Comparison of ENCODE assay signal across 8 cellular contexts in genomic region chr3:11803977-11804903, GRCh38. TPM values are rescaled to one million over a fixed set of nuclear protein-coding genes. Genes with fewer than 3 reads are reported as not detected.
DNase-seq lines count a peak whose midpoint lies in the region; ATAC-seq and TF ChIP-seq lines count a peak whose summit lies in the region.

No MANE protein-coding gene starts in this region.

- H3K9me3 ChIP-seq in CD8-positive, alpha-beta T cell (ENCODE audit: low read length) = no peaks in the 10 kb centered on the region
- no peaks in the 10 kb centered on the region for H3K9me3 ChIP-seq in SU-DHL-6 (ENCODE audit: insufficient read depth, low read length)

- no peaks in the 10 kb centered on the region for H3K79me2 ChIP-seq in SU-DHL-6 (ENCODE audit: insufficient read depth, low read length)

- peak; percentile 67 for TF ChIP-seq CTCF in CD8-positive, alpha-beta T cell (IDR thresholded peaks at IDR 0.05)
- peak; percentile 82 for TF ChIP-seq CTCF in LNCAP (IDR thresholded peaks at IDR 0.05)
- TF ChIP-seq CTCF in SU-DHL-6 (IDR thresholded peaks at IDR 0.05; ENCODE audit: insufficient read depth, low read length, poor library complexity, severe bottlenecking) = peak; percentile 56
- peak; percentile 82 for TF ChIP-seq CTCF in cardiac fibroblast (IDR thresholded peaks at IDR 0.05; ENCODE audit: low read depth, low read length)
- peak; percentile 73 for TF ChIP-seq CTCF in kidney epithelial cell (IDR thresholded peaks at IDR 0.05; ENCODE audit: insufficient read depth, low read length, poor library complexity, severe bottlenecking)

- H4K20me1 ChIP-seq in SU-DHL-6 (ENCODE audit: low read depth, low read length) = no peaks in the 10 kb centered on the region

- H3F3A ChIP-seq in SU-DHL-6 (ENCODE audit: insufficient read depth) = 0 out of 2 replicates have a peak, but pooled peaks cover 3% of the 10 kb centered on the region

- H3K27me3 ChIP-seq in CD8-positive, alpha-beta T cell (ENCODE audit: insufficient read depth, low read length) = no peaks in the 10 kb centered on the region
- H3K27me3 ChIP-seq in SU-DHL-6 (ENCODE audit: low read length) (no peaks in the 10 kb centered on the region), kidney epithelial cell (ENCODE audit: control insufficient read depth, insufficient read depth, low read length) (no peaks in the 10 kb centered on the region)

- peak; percentile 82 for ATAC-seq in CD8-positive, alpha-beta T cell
- ATAC-seq in GM18909 (IDR thresholded peaks at IDR 0.05; ENCODE audit: poor library complexity, unreplicated experiment) = peak; percentile 52
- no peak for ATAC-seq in GM21367 (IDR thresholded peaks at IDR 0.05; ENCODE audit: unreplicated experiment)

- intact Hi-C loops in CD8-positive, alpha-beta T cell (cut with DNase I, micrococcal nuclease) = loop anchor here (1.0 to 10.0 kb wide), 5 partner anchors 89 to 1049 kb away; no protein-coding TSS in a partner anchor

- H2AFZ ChIP-seq in SU-DHL-6 (ENCODE audit: low read depth, low read length, severe bottlenecking) = no peak overlapping the region

- no peaks in the 10 kb centered on the region for H3K27me3 Mint-ChIP-seq in CD8-positive, alpha-beta T cell (ENCODE audit: low read depth)

- H3K4me1 ChIP-seq in CD8-positive, alpha-beta T cell (ENCODE audit: insufficient read depth, low read length) = no peaks in the 10 kb centered on the region

- POLR2A ChIA-PET in CD8-positive, alpha-beta T cell (lab: Charles Lee) = no interaction called here

- H3K4me1 Mint-ChIP-seq in CD8-positive, alpha-beta T cell (ENCODE audit: low read depth) = peaks cover 4% of the 10 kb centered on the region

- no peaks in the 10 kb centered on the region for H3K9me2 ChIP-seq in SU-DHL-6 (replicated peaks; ENCODE audit: insufficient read depth, low read length)

- H3K27ac ChIP-seq in CD8-positive, alpha-beta T cell (ENCODE audit: low read depth, low read length) = no peak overlapping the region
- H3K27ac ChIP-seq in SU-DHL-6 (ENCODE audit: low read depth, low read length) = no peak overlapping the region

- H3K9ac ChIP-seq in SU-DHL-6 (ENCODE audit: low read length) = no peak overlapping the region

- no peak overlapping the region for H3K4me3 ChIP-seq in CD8-positive, alpha-beta T cell (ENCODE audit: low read depth, low read length)
- no peak overlapping the region for H3K4me3 ChIP-seq in SU-DHL-6 (ENCODE audit: insufficient read depth, low read length, poor library complexity, severe bottlenecking)
- no peak overlapping the region for H3K4me3 ChIP-seq in cardiac fibroblast (replicated peaks in 1 of 2; ENCODE audit: low read depth in 2 of 2, low read length in 2 of 2)
- H3K4me3 ChIP-seq in kidney epithelial cell (ENCODE audit: low read depth, low read length) = no peak overlapping the region

- DNase-seq in CD8-positive, alpha-beta T cell = peak in 5 of 7 experiments; percentile 21 to 51 (median 28)
- DNase-seq in cardiac fibroblast (ENCODE audit: low read depth in 2 of 2) = peak; percentile 73 to 78
- peak; percentile 29 for DNase-seq in kidney epithelial cell (ENCODE audit: low read depth)
- DNase-seq in stromal cell of bone marrow (ENCODE audit: low read depth) = peak; percentile 19

- CTCF ChIA-PET in CD8-positive, alpha-beta T cell (lab: Charles Lee) = interaction anchor here (0.6 to 1.6 kb wide), 12 partner anchors 9 to 1643 kb away, joined by 3 to 15 read pairs (median 4); no protein-coding TSS in a partner anchor

- H3K4me2 ChIP-seq in SU-DHL-6 (ENCODE audit: low read depth, low read length, poor library complexity, severe bottlenecking) = no peak overlapping the region

- no peak overlapping the region for H3K4me3 Mint-ChIP-seq in CD8-positive, alpha-beta T cell

- peaks cover 11% of the 10 kb centered on the region for H3K9me3 Mint-ChIP-seq in CD8-positive, alpha-beta T cell

- H3K27ac Mint-ChIP-seq in CD8-positive, alpha-beta T cell = no peak overlapping the region

- H3K36me3 Mint-ChIP-seq in CD8-positive, alpha-beta T cell = peaks cover 94% of the 10 kb centered on the region

- peaks cover 24% of the 10 kb centered on the region for H3K36me3 ChIP-seq in CD8-positive, alpha-beta T cell (ENCODE audit: insufficient read depth, low read length)
- H3K36me3 ChIP-seq in SU-DHL-6 (ENCODE audit: low read length) (peaks cover 23% of the 10 kb centered on the region), kidney epithelial cell (ENCODE audit: control insufficient read depth, insufficient read depth, low read length) (no peaks in the 10 kb centered on the region)

RNA-seq across cellular contexts. Expression of gene TAMM41, which starts 42.4 kb away (rescaled TPM):
- total RNA-seq in CD8-positive, alpha-beta T cell = 10 to 100 TPM; 16.2 to 18.5 TPM
- total RNA-seq in kidney epithelial cell = 8.6 and 11.0 TPM in 2 replicates

Comparison
In these comparisons a context has a peak if more than half of its experiments do, and no peak if none do; other contexts are left out.
1. DNase-seq: peak in every context shown above with its lines; median percentile 76 in cardiac fibroblast; 29 in kidney epithelial cell; 28 in CD8-positive, alpha-beta T cell; 19 in stromal cell of bone marrow.